In the genomic region with DNA sequence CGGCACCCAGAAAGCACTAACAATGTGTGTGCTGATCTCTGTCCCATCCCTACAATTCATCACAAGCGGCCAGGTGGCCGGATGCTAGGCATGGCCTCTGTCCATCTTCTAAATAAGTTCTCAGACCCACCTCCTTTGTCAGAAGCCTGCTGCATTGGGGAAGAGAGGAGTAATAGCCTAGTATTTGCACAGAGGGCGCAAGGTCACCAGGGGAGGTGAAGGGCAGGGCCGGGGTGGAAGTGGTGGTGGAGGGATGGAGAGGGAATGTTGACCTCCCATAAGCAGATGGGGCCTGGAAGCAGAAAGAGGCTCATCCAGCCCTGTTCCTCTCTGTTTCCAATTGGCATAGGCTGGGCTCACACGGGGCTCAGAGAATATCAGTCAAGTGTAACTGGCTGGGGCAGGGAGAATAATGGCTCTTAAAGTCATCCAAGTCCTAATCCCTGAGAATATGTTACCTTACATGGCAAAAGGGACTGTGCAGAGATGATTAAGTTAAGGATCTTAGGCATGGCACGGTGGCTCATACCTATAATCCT, we compare ENCODE assay signal across 23 cellular contexts. TPM values are rescaled to one million over a fixed set of nuclear protein-coding genes. Genes with fewer than 3 reads are reported as not detected.
DNase-seq lines count a peak whose midpoint lies in the region; ATAC-seq and TF ChIP-seq lines count a peak whose summit lies in the region.
"Had no signal": no experiment of that assay in that cellular context is flagged by ENCODE, and none has a peak within 500 bp of the region (broad histone marks: within the 10 kb centered on the region; RNA-seq: fewer than 3 reads in every experiment).

No MANE protein-coding gene starts in this region.

- no peak for TF ChIP-seq CTCF in heart left ventricle (IDR thresholded peaks at IDR 0.05)
- no peak for TF ChIP-seq CTCF in brain (conservative IDR thresholded peaks at IDR 0.05)
- TF ChIP-seq CTCF in osteocyte (IDR thresholded peaks at IDR 0.05), result no peak

- peaks cover 0 to 53% (median 20%) of the 10 kb centered on the region in 12 donors for H3K4me1 ChIP-seq in heart left ventricle
- no peaks in the 10 kb centered on the region for H3K4me1 ChIP-seq in Karpas-422 (ENCODE audit: low read length)

- H4K20me1 ChIP-seq in Karpas-422 (ENCODE audit: insufficient read depth, low read depth, low read length), result no peaks in the 10 kb centered on the region

- H3K27ac Mint-ChIP-seq in brain (peak overlapping the region in 4 of 5 experiments; percentile 12 to 49 (median 30)), osteocyte (ENCODE audit: unreplicated experiment) (peak overlapping the region; percentile 45)
- H3K27ac Mint-ChIP-seq: CD8-positive, alpha-beta T cell; H9 had no signal

- H3K9me3 ChIP-seq in heart left ventricle, result no peaks in the 10 kb centered on the region
- H3K9me3 ChIP-seq in Karpas-422 (ENCODE audit: low read length), result no peaks in the 10 kb centered on the region
- H3K9me3 ChIP-seq: SK-N-SH had no signal

- TF ChIP-seq POLR2A in heart left ventricle (IDR thresholded peaks at IDR 0.05), result no peak

- peaks cover 0 to 4% (median 0%) of the 10 kb centered on the region in 9 donors for H3K27me3 ChIP-seq in heart left ventricle
- no peaks in the 10 kb centered on the region for H3K27me3 ChIP-seq in Karpas-422 (ENCODE audit: low read length)

- peaks cover 0 to 6% (median 3%) of the 10 kb centered on the region in 5 experiments for H3K9me3 Mint-ChIP-seq in brain
- H3K9me3 Mint-ChIP-seq in osteocyte (ENCODE audit: unreplicated experiment), result no peaks in the 10 kb centered on the region
- H3K9me3 Mint-ChIP-seq: CD8-positive, alpha-beta T cell; H9 had no signal

- H3K4me3 ChIP-seq in heart left ventricle (no peak overlapping the region), Karpas-422 (ENCODE audit: low read length) (no peak overlapping the region)
- H3K4me3 ChIP-seq: GM23248 had no signal

- no peak for DNase-seq in heart left ventricle
- DNase-seq in Right ventricle myocardium superior, result no peak
- DNase-seq in Karpas-422, result peak; percentile 16
- DNase-seq in osteocyte (ENCODE audit: extremely low spot score, unreplicated experiment), result no peak
- DNase-seq in SIG-M5 treated with dmso at 0.1 percent for 504 hours (lab: John Stamatoyannopoulos, UW; ENCODE audit: unreplicated experiment), result no peak
- DNase-seq in T-helper 1 cell, result no peak
- DNase-seq: 8988T; AML-193; CD8-positive, alpha-beta T cell; GM23248; H9; KG1; NCI-H1092 treated with DMSO at 0.1 percent for 48 hours; NCI-H1436 treated with DMSO at 0.1 percent for 48 hours; NCI-H1930; NCI-H226; NCI-H510A treated with DMSO at 0.1 percent for 48 hours; NCI-H748 treated with DMSO at 0.1 percent for 48 hours; SHP77 treated with DMSO at 0.1 percent for 48 hours; SK-N-SH had no signal

- H3K36me3 Mint-ChIP-seq in brain, result peaks cover 60% of the 10 kb centered on the region
- peaks cover 22% of the 10 kb centered on the region for H3K36me3 Mint-ChIP-seq in osteocyte (ENCODE audit: unreplicated experiment)

- no peaks in the 10 kb centered on the region for H3K79me2 ChIP-seq in Karpas-422 (ENCODE audit: low read length)

- H3K27ac ChIP-seq in heart left ventricle (peak overlapping the region in 8 of 12 donors; percentile 5 to 64 (median 42)), Karpas-422 (ENCODE audit: low read length) (no peak overlapping the region)
- H3K27ac ChIP-seq: GM23248, HL-60 had no signal

- intact Hi-C loops in heart left ventricle (cut with DNase I), result no loop called here
- intact Hi-C loops in Right ventricle myocardium superior (cut with DNase I), result no loop called here

- H3K36me3 ChIP-seq in heart left ventricle (peaks cover 0 to 52% (median 24%) of the 10 kb centered on the region in 9 donors), Karpas-422 (ENCODE audit: insufficient read depth, low read length) (no peaks in the 10 kb centered on the region)

- WGBS in heart left ventricle, 4 donors, result 50 to 68% (median 59%) methylated on average over 7 of the region's 7 CpGs

- ATAC-seq in heart left ventricle (no peak), Right ventricle myocardium superior (ENCODE audit: poor library complexity) (no peak), GM21526 (IDR thresholded peaks at IDR 0.05; ENCODE audit: low FRiP score, unreplicated experiment) (no peak)
- ATAC-seq: CD8-positive, alpha-beta T cell had no signal

- H3K27me3 Mint-ChIP-seq in brain, result no peaks in the 10 kb centered on the region
- H3K27me3 Mint-ChIP-seq in osteocyte (ENCODE audit: unreplicated experiment), result no peaks in the 10 kb centered on the region

- H2AFZ ChIP-seq in Karpas-422 (ENCODE audit: low read length), result no peak overlapping the region
- H2AFZ ChIP-seq: GM23248 had no signal

- H3K4me3 Mint-ChIP-seq in brain, result no peak overlapping the region
- no peak overlapping the region for H3K4me3 Mint-ChIP-seq in osteocyte (ENCODE audit: unreplicated experiment)
- H3K4me3 Mint-ChIP-seq: CD8-positive, alpha-beta T cell; H9 had no signal

- H3K4me1 Mint-ChIP-seq in brain (peaks cover 12% of the 10 kb centered on the region), osteocyte (ENCODE audit: unreplicated experiment) (peaks cover 11% of the 10 kb centered on the region)
- H3K4me1 Mint-ChIP-seq: H9 had no signal

- H3K9me2 ChIP-seq in Karpas-422 (replicated peaks; ENCODE audit: insufficient read depth, low read length), result no peaks in the 10 kb centered on the region
- H3K9me2 ChIP-seq: SK-N-SH had no signal

- H3K4me2 ChIP-seq in Karpas-422 (ENCODE audit: low read depth, low read length, poor library complexity, severe bottlenecking), result no peak overlapping the region
- H3K4me2 ChIP-seq: SK-N-SH had no signal

- H3K9ac ChIP-seq in Karpas-422 (ENCODE audit: low read length), result no peak overlapping the region
- H3K9ac ChIP-seq: GM23248, SK-N-SH had no signal

RNA-seq across cellular contexts. Expression of a gene that starts 6.9 kb away (rescaled TPM):
- 100 to 1,000 TPM in 1 of 9 donors, 10 to 100 TPM in 8; 64.1 to 119 (median 79.4) TPM for total RNA-seq in heart left ventricle
- 10 to 100 TPM; 70.1 to 95.9 TPM for polyA plus RNA-seq in heart left ventricle
- 92.4 TPM for total RNA-seq in Right ventricle myocardium superior
- 0.07 TPM in 1 of 2 replicates, not detected in the other for total RNA-seq in Karpas-422 (2014; rRNA removed; shearing (Covaris generic); ENCODE audit: low replicate concordance)
- 18.2 TPM for polyA plus RNA-seq in brain (ENCODE audit: insufficient read depth, low read depth, low replicate concordance)
- 34.2 and 35.1 TPM in 2 replicates for total RNA-seq in osteocyte

RNA-seq across cellular contexts. Expression of a gene that starts 57.7 kb away (rescaled TPM):
- total RNA-seq in heart left ventricle (100 to 1,000 TPM in 8 of 9 donors, 10 to 100 TPM in 1; 91.2 to 185 (median 161) TPM), Right ventricle myocardium superior (155 TPM), osteocyte (285 and 304 TPM in 2 replicates)
- polyA plus RNA-seq in heart left ventricle (100 to 1,000 TPM in 1 of 2 donors, 10 to 100 TPM in 1; 34.9 to 238 TPM), brain (ENCODE audit: insufficient read depth, low read depth, low replicate concordance) (84.1 TPM)
- 119 and 154 TPM in 2 replicates for total RNA-seq in Karpas-422 (2014; rRNA removed; shearing (Covaris generic); ENCODE audit: low replicate concordance)

Comparison
In these comparisons a context has a peak if more than half of its experiments do, and no peak if none do; other contexts are left out.
1. RNA of a gene that starts 6.9 kb away (total RNA-seq): 92.4 TPM in Right ventricle myocardium superior (single experiment), 64.1 to 119 TPM in heart left ventricle and 34.2 to 35.1 TPM in osteocyte; 0.07 TPM in Karpas-422; every median in the first group is over 10 times any median in the second.